1 cellular context compared by ENCODE assay signal in the genomic region with DNA sequence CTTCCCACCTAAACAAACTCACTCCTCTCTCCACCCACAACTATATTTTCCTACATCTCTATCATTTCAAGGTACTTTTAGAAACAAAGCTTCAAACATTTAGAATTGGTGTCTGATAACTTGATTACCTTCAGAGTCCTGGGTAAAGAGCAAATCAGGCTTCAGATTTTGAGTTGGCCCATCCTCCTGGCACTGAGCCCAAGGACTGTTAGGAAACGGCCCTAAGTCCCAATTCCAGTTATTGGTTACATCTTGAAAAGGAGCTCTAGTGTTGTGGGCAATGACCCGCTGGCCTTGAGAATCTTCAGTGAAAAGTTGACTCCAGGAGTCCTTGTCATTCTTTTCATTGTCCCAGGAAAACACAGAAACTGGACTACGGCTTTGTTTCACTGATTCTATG.
TF ChIP-seq lines count a peak whose summit lies in the region.

No MANE protein-coding gene starts in this region.

TF ChIP-seq in H1, 55 proteins besides CTCF, POLR2A, EP300 and RAD21:
- TF ChIP-seq CTBP2 (IDR thresholded peaks at IDR 0.05; ENCODE audit: borderline replicate concordance, insufficient read depth, insufficient read length, low read length) (no peak), CHD2 (IDR thresholded peaks at IDR 0.05; ENCODE audit: low read length) (no peak), SP4 (IDR thresholded peaks at IDR 0.05; ENCODE audit: low read length) (no peak), GABPA (IDR thresholded peaks at IDR 0.05; ENCODE audit: borderline replicate concordance, insufficient read depth, low read length) (no peak), SP1 (IDR thresholded peaks at IDR 0.05; ENCODE audit: low read depth, low read length) (no peak), SUZ12 (IDR thresholded peaks at IDR 0.05; ENCODE audit: low read length) (no peak), KDM1A (IDR thresholded peaks at IDR 0.05; ENCODE audit: borderline replicate concordance, low read length) (no peak), SIX5 (IDR thresholded peaks at IDR 0.05; ENCODE audit: low read depth, low read length) (no peak), CREB1 (IDR thresholded peaks at IDR 0.05) (no peak)
- TF ChIP-seq, protein P1, sequence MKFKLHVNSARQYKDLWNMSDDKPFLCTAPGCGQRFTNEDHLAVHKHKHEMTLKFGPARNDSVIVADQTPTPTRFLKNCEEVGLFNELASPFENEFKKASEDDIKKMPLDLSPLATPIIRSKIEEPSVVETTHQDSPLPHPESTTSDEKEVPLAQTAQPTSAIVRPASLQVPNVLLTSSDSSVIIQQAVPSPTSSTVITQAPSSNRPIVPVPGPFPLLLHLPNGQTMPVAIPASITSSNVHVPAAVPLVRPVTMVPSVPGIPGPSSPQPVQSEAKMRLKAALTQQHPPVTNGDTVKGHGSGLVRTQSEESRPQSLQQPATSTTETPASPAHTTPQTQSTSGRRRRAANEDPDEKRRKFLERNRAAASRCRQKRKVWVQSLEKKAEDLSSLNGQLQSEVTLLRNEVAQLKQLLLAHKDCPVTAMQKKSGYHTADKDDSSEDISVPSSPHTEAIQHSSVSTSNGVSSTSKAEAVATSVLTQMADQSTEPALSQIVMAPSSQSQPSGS (IDR thresholded peaks at IDR 0.05; ENCODE audit: low read length) = no peak
